Comparison of ENCODE assay signal across 1 cellular context in the genomic region with DNA sequence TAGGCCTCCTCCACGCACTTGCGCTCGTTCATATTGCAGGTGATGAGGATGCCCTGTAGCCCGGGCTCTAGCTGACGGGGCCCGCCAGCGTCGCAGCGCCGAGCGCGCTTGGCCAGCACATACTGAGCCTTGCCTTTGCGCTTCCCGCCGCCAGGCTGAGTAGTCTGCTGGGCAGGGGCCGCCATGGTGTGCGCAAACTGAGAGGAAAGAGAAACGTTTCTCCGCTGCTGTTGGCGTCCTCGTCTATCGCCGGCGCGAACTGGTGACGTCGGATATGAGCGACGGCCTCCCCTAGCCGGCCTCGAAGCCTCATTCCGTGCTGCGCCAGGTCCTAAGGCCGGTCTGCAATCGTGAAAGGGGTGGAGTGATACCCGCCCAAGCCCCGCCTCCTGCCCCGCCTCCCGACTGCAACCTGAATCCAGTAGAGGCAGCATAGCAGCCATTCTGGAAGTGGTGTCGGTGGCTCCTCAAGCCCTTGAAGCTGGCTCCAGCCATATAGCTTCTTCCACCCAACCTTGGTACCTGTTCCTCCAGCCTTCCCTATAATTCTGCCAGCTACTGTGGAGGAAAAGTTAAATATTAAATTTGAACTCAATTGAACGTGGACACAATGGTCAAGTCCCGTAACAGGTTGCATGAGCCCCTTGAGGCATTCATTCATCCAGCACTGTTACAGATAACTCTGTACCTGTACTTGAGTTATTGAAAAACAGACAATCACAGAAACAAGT.
TF ChIP-seq lines count a peak whose summit lies in the region.

A gene with protein sequence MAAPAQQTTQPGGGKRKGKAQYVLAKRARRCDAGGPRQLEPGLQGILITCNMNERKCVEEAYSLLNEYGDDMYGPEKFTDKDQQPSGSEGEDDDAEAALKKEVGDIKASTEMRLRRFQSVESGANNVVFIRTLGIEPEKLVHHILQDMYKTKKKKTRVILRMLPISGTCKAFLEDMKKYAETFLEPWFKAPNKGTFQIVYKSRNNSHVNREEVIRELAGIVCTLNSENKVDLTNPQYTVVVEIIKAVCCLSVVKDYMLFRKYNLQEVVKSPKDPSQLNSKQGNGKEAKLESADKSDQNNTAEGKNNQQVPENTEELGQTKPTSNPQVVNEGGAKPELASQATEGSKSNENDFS (minus strand): TSS at position 264 of the 731 bp plus-strand sequence. CDS start 79 bp downstream, at position 185.

TF ChIP-seq in GM12878, 131 proteins besides CTCF, POLR2A, EP300 and RAD21 (continued from another document):
- TF ChIP-seq, protein P1, sequence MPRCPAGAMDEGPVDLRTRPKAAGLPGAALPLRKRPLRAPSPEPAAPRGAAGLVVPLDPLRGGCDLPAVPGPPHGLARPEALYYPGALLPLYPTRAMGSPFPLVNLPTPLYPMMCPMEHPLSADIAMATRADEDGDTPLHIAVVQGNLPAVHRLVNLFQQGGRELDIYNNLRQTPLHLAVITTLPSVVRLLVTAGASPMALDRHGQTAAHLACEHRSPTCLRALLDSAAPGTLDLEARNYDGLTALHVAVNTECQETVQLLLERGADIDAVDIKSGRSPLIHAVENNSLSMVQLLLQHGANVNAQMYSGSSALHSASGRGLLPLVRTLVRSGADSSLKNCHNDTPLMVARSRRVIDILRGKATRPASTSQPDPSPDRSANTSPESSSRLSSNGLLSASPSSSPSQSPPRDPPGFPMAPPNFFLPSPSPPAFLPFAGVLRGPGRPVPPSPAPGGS (IDR thresholded peaks at IDR 0.05; ENCODE audit: borderline replicate concordance, insufficient read depth, low read depth, low read length, poor library complexity, severe bottlenecking) = no peak
- TF ChIP-seq SMARCA5 (IDR thresholded peaks at IDR 0.05) (no peak), RBBP5 (conservative IDR thresholded peaks at IDR 0.05) (0 out of 2 replicates have a peak, but pooled peaks have one; percentile 54), BHLHE40 (IDR thresholded peaks at IDR 0.05; ENCODE audit: borderline replicate concordance in 1 of 2, low read depth in 2 of 2, low read length in 1 of 2) (peak; percentile 43 to 54; a peak in 2 of 4 replicates), EGR1 (IDR thresholded peaks at IDR 0.05; ENCODE audit: borderline replicate concordance in 1 of 2, low read depth in 2 of 2, low read length in 2 of 2) (peak in 1 of 2 experiments; percentile 38; a peak in 1 of 3 replicates), SPI1 (IDR thresholded peaks at IDR 0.05; ENCODE audit: borderline replicate concordance, insufficient read depth, low read depth, low read length) (no peak), HDGF (IDR thresholded peaks at IDR 0.05) (no peak; the same call in 1 of the 2 replicates), ATF7 (IDR thresholded peaks at IDR 0.05; ENCODE audit: low read depth) (peak; percentile 36; the same call in 1 of the 2 replicates), POU2F2 (IDR thresholded peaks at IDR 0.05; ENCODE audit: borderline replicate concordance, low read depth, low read length) (peak; percentile 86), TCF12 (IDR thresholded peaks at IDR 0.05; ENCODE audit: low read depth, low read length) (peak; percentile 51; the same call in 1 of the 2 replicates), ZNF207 (IDR thresholded peaks at IDR 0.05; ENCODE audit: borderline replicate concordance) (peak; percentile 85; the same call in 1 of the 2 replicates), NBN (IDR thresholded peaks at IDR 0.05) (peak; percentile 97), ZNF217 (IDR thresholded peaks at IDR 0.05) (no peak), TCF7 (IDR thresholded peaks at IDR 0.05; ENCODE audit: borderline replicate concordance) (0 out of 2 replicates have a peak, but pooled peaks have one; percentile 5), YY1 (IDR thresholded peaks at IDR 0.05; ENCODE audit: low read depth, low read length) (peak; percentile 87), SIX5 (IDR thresholded peaks at IDR 0.05; ENCODE audit: low read depth, low read length, severe bottlenecking) (peak; percentile 61), IKZF1 (conservative IDR thresholded peaks at IDR 0.05) (peak; percentile 75), CBX3 (IDR thresholded peaks at IDR 0.05; ENCODE audit: borderline replicate concordance, low read depth) (no peak), KLF5 (IDR thresholded peaks at IDR 0.05; ENCODE audit: partially characterized antibody) (peak; percentile 84), TBL1XR1 (IDR thresholded peaks at IDR 0.05; ENCODE audit: low read depth, low read length) (0 out of 2 replicates have a peak, but pooled peaks have one; percentile 62), POLR2AphosphoS5 (IDR thresholded peaks at IDR 0.05; ENCODE audit: low read length) (peak; percentile 94), LARP7 (IDR thresholded peaks at IDR 0.05) (peak; percentile 83), DPF2 (IDR thresholded peaks at IDR 0.05) (peak; percentile 27; the same call in 1 of the 2 replicates), RUNX3 (IDR thresholded peaks at IDR 0.05; ENCODE audit: low read length) (peak; percentile 68), RB1 (IDR thresholded peaks at IDR 0.05; ENCODE audit: borderline replicate concordance) (peak; percentile 89; the same call in 1 of the 2 replicates), CHD2 (IDR thresholded peaks at IDR 0.05; ENCODE audit: borderline replicate concordance, low read depth, low read length) (peak; percentile 68; the same call in 1 of the 2 replicates)
- TF ChIP-seq, protein P2, sequence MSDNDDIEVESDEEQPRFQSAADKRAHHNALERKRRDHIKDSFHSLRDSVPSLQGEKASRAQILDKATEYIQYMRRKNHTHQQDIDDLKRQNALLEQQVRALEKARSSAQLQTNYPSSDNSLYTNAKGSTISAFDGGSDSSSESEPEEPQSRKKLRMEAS (IDR thresholded peaks at IDR 0.05; ENCODE audit: low read depth, low read length) = peak; percentile 60; the same call in 1 of the 2 replicates
- TF ChIP-seq, protein P3, sequence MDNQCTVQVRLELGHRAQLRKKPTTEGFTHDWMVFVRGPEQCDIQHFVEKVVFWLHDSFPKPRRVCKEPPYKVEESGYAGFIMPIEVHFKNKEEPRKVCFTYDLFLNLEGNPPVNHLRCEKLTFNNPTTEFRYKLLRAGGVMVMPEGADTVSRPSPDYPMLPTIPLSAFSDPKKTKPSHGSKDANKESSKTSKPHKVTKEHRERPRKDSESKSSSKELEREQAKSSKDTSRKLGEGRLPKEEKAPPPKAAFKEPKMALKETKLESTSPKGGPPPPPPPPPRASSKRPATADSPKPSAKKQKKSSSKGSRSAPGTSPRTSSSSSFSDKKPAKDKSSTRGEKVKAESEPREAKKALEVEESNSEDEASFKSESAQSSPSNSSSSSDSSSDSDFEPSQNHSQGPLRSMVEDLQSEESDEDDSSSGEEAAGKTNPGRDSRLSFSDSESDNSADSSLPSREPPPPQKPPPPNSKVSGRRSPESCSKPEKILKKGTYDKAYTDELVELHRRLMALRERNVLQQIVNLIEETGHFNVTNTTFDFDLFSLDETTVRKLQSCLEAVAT (IDR thresholded peaks at IDR 0.05) = peak; percentile 68; the same call in 1 of the 2 replicates
- TF ChIP-seq, protein P4, sequence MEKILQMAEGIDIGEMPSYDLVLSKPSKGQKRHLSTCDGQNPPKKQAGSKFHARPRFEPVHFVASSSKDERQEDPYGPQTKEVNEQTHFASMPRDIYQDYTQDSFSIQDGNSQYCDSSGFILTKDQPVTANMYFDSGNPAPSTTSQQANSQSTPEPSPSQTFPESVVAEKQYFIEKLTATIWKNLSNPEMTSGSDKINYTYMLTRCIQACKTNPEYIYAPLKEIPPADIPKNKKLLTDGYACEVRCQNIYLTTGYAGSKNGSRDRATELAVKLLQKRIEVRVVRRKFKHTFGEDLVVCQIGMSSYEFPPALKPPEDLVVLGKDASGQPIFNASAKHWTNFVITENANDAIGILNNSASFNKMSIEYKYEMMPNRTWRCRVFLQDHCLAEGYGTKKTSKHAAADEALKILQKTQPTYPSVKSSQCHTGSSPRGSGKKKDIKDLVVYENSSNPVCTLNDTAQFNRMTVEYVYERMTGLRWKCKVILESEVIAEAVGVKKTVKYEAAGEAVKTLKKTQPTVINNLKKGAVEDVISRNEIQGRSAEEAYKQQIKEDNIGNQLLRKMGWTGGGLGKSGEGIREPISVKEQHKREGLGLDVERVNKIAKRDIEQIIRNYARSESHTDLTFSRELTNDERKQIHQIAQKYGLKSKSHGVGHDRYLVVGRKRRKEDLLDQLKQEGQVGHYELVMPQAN (conservative IDR thresholded peaks at IDR 0.05) = peak; percentile 76
- TF ChIP-seq, protein P5, sequence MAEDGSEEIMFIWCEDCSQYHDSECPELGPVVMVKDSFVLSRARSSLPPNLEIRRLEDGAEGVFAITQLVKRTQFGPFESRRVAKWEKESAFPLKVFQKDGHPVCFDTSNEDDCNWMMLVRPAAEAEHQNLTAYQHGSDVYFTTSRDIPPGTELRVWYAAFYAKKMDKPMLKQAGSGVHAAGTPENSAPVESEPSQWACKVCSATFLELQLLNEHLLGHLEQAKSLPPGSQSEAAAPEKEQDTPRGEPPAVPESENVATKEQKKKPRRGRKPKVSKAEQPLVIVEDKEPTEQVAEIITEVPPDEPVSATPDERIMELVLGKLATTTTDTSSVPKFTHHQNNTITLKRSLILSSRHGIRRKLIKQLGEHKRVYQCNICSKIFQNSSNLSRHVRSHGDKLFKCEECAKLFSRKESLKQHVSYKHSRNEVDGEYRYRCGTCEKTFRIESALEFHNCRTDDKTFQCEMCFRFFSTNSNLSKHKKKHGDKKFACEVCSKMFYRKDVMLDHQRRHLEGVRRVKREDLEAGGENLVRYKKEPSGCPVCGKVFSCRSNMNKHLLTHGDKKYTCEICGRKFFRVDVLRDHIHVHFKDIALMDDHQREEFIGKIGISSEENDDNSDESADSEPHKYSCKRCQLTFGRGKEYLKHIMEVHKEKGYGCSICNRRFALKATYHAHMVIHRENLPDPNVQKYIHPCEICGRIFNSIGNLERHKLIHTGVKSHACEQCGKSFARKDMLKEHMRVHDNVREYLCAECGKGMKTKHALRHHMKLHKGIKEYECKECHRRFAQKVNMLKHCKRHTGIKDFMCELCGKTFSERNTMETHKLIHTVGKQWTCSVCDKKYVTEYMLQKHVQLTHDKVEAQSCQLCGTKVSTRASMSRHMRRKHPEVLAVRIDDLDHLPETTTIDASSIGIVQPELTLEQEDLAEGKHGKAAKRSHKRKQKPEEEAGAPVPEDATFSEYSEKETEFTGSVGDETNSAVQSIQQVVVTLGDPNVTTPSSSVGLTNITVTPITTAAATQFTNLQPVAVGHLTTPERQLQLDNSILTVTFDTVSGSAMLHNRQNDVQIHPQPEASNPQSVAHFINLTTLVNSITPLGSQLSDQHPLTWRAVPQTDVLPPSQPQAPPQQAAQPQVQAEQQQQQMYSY (CRISPR knock-in tag; IDR thresholded peaks at IDR 0.05) = no peak
- TF ChIP-seq, protein P6, sequence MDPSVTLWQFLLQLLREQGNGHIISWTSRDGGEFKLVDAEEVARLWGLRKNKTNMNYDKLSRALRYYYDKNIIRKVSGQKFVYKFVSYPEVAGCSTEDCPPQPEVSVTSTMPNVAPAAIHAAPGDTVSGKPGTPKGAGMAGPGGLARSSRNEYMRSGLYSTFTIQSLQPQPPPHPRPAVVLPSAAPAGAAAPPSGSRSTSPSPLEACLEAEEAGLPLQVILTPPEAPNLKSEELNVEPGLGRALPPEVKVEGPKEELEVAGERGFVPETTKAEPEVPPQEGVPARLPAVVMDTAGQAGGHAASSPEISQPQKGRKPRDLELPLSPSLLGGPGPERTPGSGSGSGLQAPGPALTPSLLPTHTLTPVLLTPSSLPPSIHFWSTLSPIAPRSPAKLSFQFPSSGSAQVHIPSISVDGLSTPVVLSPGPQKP (IDR thresholded peaks at IDR 0.05; ENCODE audit: low read depth, low read length) = peak; percentile 51; the same call in 1 of the 2 replicates
